8 cellular contexts compared by ENCODE assay signal in the genomic region with DNA sequence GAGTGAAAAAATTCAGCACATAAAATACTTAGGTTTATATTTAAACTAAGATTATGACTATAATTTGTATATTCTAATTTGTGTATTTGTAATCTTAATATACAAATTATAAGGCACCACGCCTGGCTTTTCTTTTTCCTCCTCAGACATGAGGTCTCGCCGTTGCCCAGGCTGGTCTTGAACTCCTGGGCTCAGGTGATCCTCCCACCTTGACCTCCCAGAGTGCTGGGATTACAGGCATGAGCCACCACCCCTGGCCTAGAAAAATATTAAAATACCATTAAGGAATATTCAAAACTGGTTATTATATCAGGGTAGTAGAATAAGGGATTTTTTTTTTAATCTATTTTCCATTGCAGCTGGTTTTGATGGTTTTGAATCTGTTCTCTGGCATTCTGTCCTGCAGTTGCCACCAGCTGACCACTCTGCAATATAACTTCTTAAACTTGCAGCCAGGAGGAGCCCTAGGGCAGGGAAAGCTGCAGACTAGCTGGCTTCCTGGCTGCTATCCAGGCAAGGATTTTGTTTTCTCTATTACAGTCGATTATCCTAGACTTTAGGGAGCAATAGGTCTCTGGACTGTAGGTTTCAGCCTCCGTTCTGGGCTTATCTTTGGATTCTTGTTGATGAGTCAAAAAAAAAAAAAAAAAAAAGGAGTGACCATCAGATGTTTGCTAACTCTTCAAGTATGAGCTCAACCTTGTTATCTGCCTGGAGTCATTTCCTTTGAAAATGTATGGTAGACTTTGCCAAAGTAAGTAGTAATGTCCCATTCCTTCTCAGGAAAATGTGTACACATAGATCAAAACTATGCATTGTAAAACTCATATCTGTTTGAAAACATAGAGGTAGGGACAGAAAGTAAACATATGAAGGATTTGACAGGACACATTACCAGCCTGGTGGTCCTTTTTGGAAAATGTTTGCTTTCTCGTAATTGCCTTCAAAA. TPM values are rescaled to one million over a fixed set of nuclear protein-coding genes. Genes with fewer than 3 reads are reported as not detected.
DNase-seq lines count a peak whose midpoint lies in the region; ATAC-seq and TF ChIP-seq lines count a peak whose summit lies in the region.

No MANE protein-coding gene starts in this region.

- DNase-seq in DMS153 treated with DMSO at 0.1 percent for 48 hours (lab: John Stamatoyannopoulos, UW; ENCODE audit: unreplicated experiment) (peak; percentile 63), HFF-Myc (ENCODE audit: extremely low read depth, low read depth) (no peak), PC-3 (peak; percentile 96), cardiac fibroblast (ENCODE audit: low read depth in 2 of 2) (peak; percentile 99), iris pigment epithelial cell (ENCODE audit: low read depth) (peak; percentile 98), smooth muscle cell (lab: John Stamatoyannopoulos, UW; ENCODE audit: unreplicated experiment) (no peak)

- peak; percentile 73 for TF ChIP-seq CTCF in HFF-Myc (IDR thresholded peaks at IDR 0.05; ENCODE audit: low read depth, low read length, missing control alignments)
- peak; percentile 94 for TF ChIP-seq CTCF in PC-3 (conservative IDR thresholded peaks at IDR 0.05; ENCODE audit: low read depth, low read length)
- peak; percentile 71 for TF ChIP-seq CTCF in cardiac fibroblast (IDR thresholded peaks at IDR 0.05; ENCODE audit: low read depth, low read length)
- TF ChIP-seq CTCF in smooth muscle cell (IDR thresholded peaks at IDR 0.05; ENCODE audit: borderline replicate concordance, insufficient read depth, poor library complexity, severe bottlenecking): peak; percentile 86

- ATAC-seq in PC-3 (peak; percentile 66), HG02642 (IDR thresholded peaks at IDR 0.05; ENCODE audit: poor library complexity, unreplicated experiment) (no peak), GM21381 (IDR thresholded peaks at IDR 0.05; ENCODE audit: unreplicated experiment) (no peak)

- H3K79me2 ChIP-seq in PC-3 (ENCODE audit: low read length) (no peaks in the 10 kb centered on the region), smooth muscle cell (ENCODE audit: low read depth) (no peaks in the 10 kb centered on the region)

- H3K9me3 ChIP-seq in PC-3 (ENCODE audit: low read length) (no peaks in the 10 kb centered on the region), smooth muscle cell (replicated peaks; ENCODE audit: low read depth) (no peaks in the 10 kb centered on the region)

- CTCF ChIA-PET in PC-3 (lab: Charles Lee): interaction anchor here (0.6 to 3.8 kb wide), 29 partner anchors 9 to 970 kb away, joined by 3 to 266 read pairs (median 15); a partner anchor contains a TSS

- H3K9ac ChIP-seq in PC-3 (ENCODE audit: low read length) (peak overlapping the region; percentile 16; the same call in 1 of the 2 replicates), smooth muscle cell (ENCODE audit: low read depth) (no peak overlapping the region)

- peak overlapping the region; percentile 37 for H3K4me2 ChIP-seq in PC-3 (ENCODE audit: low read length)
- H3K4me2 ChIP-seq in smooth muscle cell: peak overlapping the region; percentile 48

- 48% methylated on average over 6 of the region's 6 CpGs for WGBS in smooth muscle cell (ENCODE audit: low lambda C conversion rate)

- no TSS peak for BruUV-seq in PC-3 (replicated peaks; lab: Mats Ljungman, UMichigan)

- intact Hi-C loops in PC-3 (cut with micrococcal nuclease): loop anchor here (1.0 kb wide), 2 partner anchors 42 to 55 kb away; no protein-coding TSS in a partner anchor

- no peaks in the 10 kb centered on the region for H4K20me1 ChIP-seq in PC-3 (ENCODE audit: low read length)
- no peaks in the 10 kb centered on the region for H4K20me1 ChIP-seq in smooth muscle cell (ENCODE audit: low read depth)

- H3K27ac ChIP-seq in PC-3 (ENCODE audit: low read length) (peak overlapping the region; percentile 64), smooth muscle cell (ENCODE audit: low read depth) (peak overlapping the region; percentile 65)

- H2AFZ ChIP-seq in PC-3 (ENCODE audit: low read length): no peak overlapping the region
- no peak overlapping the region for H2AFZ ChIP-seq in smooth muscle cell (ENCODE audit: low read depth)

- H3K36me3 ChIP-seq in PC-3 (ENCODE audit: low read depth, low read length) (peaks cover 45% of the 10 kb centered on the region), smooth muscle cell (ENCODE audit: low read depth) (no peaks in the 10 kb centered on the region)

- POLR2A ChIA-PET in PC-3 (lab: Charles Lee; ENCODE audit: unreplicated experiment): interaction anchor here (0.6 to 1.4 kb wide), 10 partner anchors 13 to 388 kb away, joined by 3 to 56 read pairs (median 14); a partner anchor contains a TSS

- peaks cover 26% of the 10 kb centered on the region for H3F3A ChIP-seq in PC-3 (ENCODE audit: low read length, unreplicated experiment)
- H3F3A ChIP-seq in smooth muscle cell (ENCODE audit: low read depth): peaks cover 11% of the 10 kb centered on the region

- H3K27me3 ChIP-seq in PC-3 (ENCODE audit: low read length) (no peaks in the 10 kb centered on the region), smooth muscle cell (ENCODE audit: low read depth) (no peaks in the 10 kb centered on the region)

- peaks cover 47% of the 10 kb centered on the region for H3K4me1 ChIP-seq in PC-3 (ENCODE audit: insufficient read depth, low read length)
- H3K4me1 ChIP-seq in smooth muscle cell (ENCODE audit: low read depth): peaks cover 23% of the 10 kb centered on the region

- H3K9me2 ChIP-seq in PC-3 (replicated peaks; ENCODE audit: low read length): no peaks in the 10 kb centered on the region

- H3K4me3 ChIP-seq in HFF-Myc (replicated peaks; ENCODE audit: low read depth, low read length) (no peak overlapping the region), PC-3 (ENCODE audit: low read length) (no peak overlapping the region), cardiac fibroblast (replicated peaks in 1 of 2; ENCODE audit: low read depth in 2 of 2, low read length in 2 of 2) (no peak overlapping the region), smooth muscle cell (no peak overlapping the region)

RNA-seq across cellular contexts. Expression of a gene that starts 13.2 kb away (rescaled TPM):
- total RNA-seq in PC-3 (2014; rRNA removed) (29.0 and 39.7 TPM in 2 replicates), smooth muscle cell (2.5 and 4.4 TPM in 2 replicates)
- polyA plus RNA-seq in smooth muscle cell: 8.4 and 9.2 TPM in 2 replicates

RNA-seq across cellular contexts. Expression of a gene that starts 39.7 kb away (rescaled TPM):
- total RNA-seq in PC-3 (2014; rRNA removed): 16.6 and 25.7 TPM in 2 replicates
- total RNA-seq in smooth muscle cell: 0.94 and 4.0 TPM in 2 replicates
- polyA plus RNA-seq in smooth muscle cell: 7.8 and 13.0 TPM in 2 replicates

RNA-seq across cellular contexts. Expression of a gene that starts 58.6 kb away (rescaled TPM):
- total RNA-seq in PC-3 (2014; rRNA removed): 45.8 and 63.1 TPM in 2 replicates
- total RNA-seq in smooth muscle cell: 40.1 and 40.5 TPM in 2 replicates
- 69.4 and 82.1 TPM in 2 replicates for polyA plus RNA-seq in smooth muscle cell

Comparison
In these comparisons a context has a peak if more than half of its experiments do, and no peak if none do; other contexts are left out.
1. DNase-seq: peak in DMS153 treated with DMSO at 0.1 percent for 48 hours (single experiment), PC-3 (single experiment), cardiac fibroblast (2 of 2) and iris pigment epithelial cell (single experiment); none in HFF-Myc (single experiment) and smooth muscle cell (single experiment).
2. Peak in every context shown above with its lines, with median percentiles within 50 percentile points of each other: CTCF ChIP-seq.